In genomic region chr10:86970887-86971145, GRCh38 we compare ENCODE assay signal across 9 cellular contexts. TPM values are rescaled to one million over a fixed set of nuclear protein-coding genes. Genes with fewer than 3 reads are reported as not detected.
DNase-seq lines count a peak whose midpoint lies in the region; ATAC-seq and TF ChIP-seq lines count a peak whose summit lies in the region.
"Had no signal": no experiment of that assay in that cellular context is flagged by ENCODE, and none has a peak within 500 bp of the region (broad histone marks: within the 10 kb centered on the region; RNA-seq: fewer than 3 reads in every experiment).

No MANE protein-coding gene starts in this region.

- CTCF ChIA-PET in activated CD4-positive, alpha-beta T cell treated with anti-CD3 and anti-CD28 coated beads for 36 hours (lab: Charles Lee): interaction anchor here (2.5 kb wide), 1 partner anchor 10 kb away, joined by 10 read pairs; no protein-coding TSS in a partner anchor

- TF ChIP-seq CTCF in brain microvascular endothelial cell (IDR thresholded peaks at IDR 0.05; ENCODE audit: low read depth, low read length, missing control alignments): no peak
- TF ChIP-seq CTCF in thoracic aorta (IDR thresholded peaks at IDR 0.05): no peak

- peak overlapping the region; percentile 63 for H3K27ac Mint-ChIP-seq in activated CD4-positive, alpha-beta T cell treated with anti-CD3 and anti-CD28 coated beads for 36 hours

- no peak for DNase-seq in activated CD4-positive, alpha-beta T cell treated with anti-CD3 and anti-CD28 coated beads for 36 hours
- no peak for DNase-seq in activated CD4-positive, alpha-beta T cell treated with anti-CD3 and anti-CD28 coated beads, Interleukin-2, amount 50 U/mL, for 4 hours
- no peak for DNase-seq in brain microvascular endothelial cell
- DNase-seq in left colon: no peak
- no peak for DNase-seq in thoracic aorta (ENCODE audit: low spot score)
- DNase-seq in epidermal melanocyte (ENCODE audit: insufficient read length, low spot score): no peak
- no peak for DNase-seq in HT-29 (ENCODE audit: low spot score)
- no peak for DNase-seq in RKO (ENCODE audit: low spot score)

- intact Hi-C loops in activated CD4-positive, alpha-beta T cell treated with anti-CD3 and anti-CD28 coated beads for 36 hours (cut with DNase I, micrococcal nuclease): loop anchor here in 1 of 2 experiments (1.0 kb wide), 3 partner anchors 54 to 215 kb away; partner anchors contain the start of genes BMPR1A and SHLD2
- intact Hi-C loops in left colon (cut with DNase I, micrococcal nuclease): loop anchor here in 1 of 2 donors (10.0 kb wide), 1 partner anchor 114 kb away; no protein-coding TSS in a partner anchor

- POLR2A ChIA-PET in activated CD4-positive, alpha-beta T cell treated with anti-CD3 and anti-CD28 coated beads for 36 hours (lab: Charles Lee): no interaction called here

- no peak for ATAC-seq in activated CD4-positive, alpha-beta T cell treated with anti-CD3 and anti-CD28 coated beads for 36 hours
- peak; percentile 11 for ATAC-seq in left colon
- ATAC-seq in thoracic aorta (ENCODE audit: insufficient number of reproducible peaks, low FRiP score, low read depth): peak; percentile 1

- no peaks in the 10 kb centered on the region for H3K9me3 ChIP-seq in thoracic aorta

- H3K27ac ChIP-seq in brain microvascular endothelial cell (no peak overlapping the region), thoracic aorta (peak overlapping the region; percentile 100)

- peaks cover 10% of the 10 kb centered on the region for H3K27me3 Mint-ChIP-seq in activated CD4-positive, alpha-beta T cell treated with anti-CD3 and anti-CD28 coated beads for 36 hours

- H3K4me3 ChIP-seq in brain microvascular endothelial cell (ENCODE audit: low read depth, low read length) (peak overlapping the region; percentile 59), thoracic aorta (peak overlapping the region; percentile 97)

- H3K4me3 Mint-ChIP-seq in activated CD4-positive, alpha-beta T cell treated with anti-CD3 and anti-CD28 coated beads for 36 hours: peak overlapping the region; percentile 70

- no peaks in the 10 kb centered on the region for H3K36me3 ChIP-seq in brain microvascular endothelial cell (replicated peaks)
- no peaks in the 10 kb centered on the region for H3K36me3 ChIP-seq in thoracic aorta

- in situ Hi-C loops in brain microvascular endothelial cell (cut with HindIII; ENCODE audit: low pct_ligation_motif_present, low sequenced_read_pairs): no loop called here

- no peaks in the 10 kb centered on the region for H3K9me3 Mint-ChIP-seq in activated CD4-positive, alpha-beta T cell treated with anti-CD3 and anti-CD28 coated beads for 36 hours (ENCODE audit: low read depth)

- no peaks in the 10 kb centered on the region for H3K36me3 Mint-ChIP-seq in activated CD4-positive, alpha-beta T cell treated with anti-CD3 and anti-CD28 coated beads for 36 hours (ENCODE audit: low read depth)

- H3K4me1 Mint-ChIP-seq in activated CD4-positive, alpha-beta T cell treated with anti-CD3 and anti-CD28 coated beads for 36 hours: peaks cover 32% of the 10 kb centered on the region

- H3K27me3 ChIP-seq in brain microvascular endothelial cell (replicated peaks): no peaks in the 10 kb centered on the region
- no peaks in the 10 kb centered on the region for H3K27me3 ChIP-seq in thoracic aorta (replicated peaks; ENCODE audit: insufficient read depth)

- peaks cover 21 to 53% of the 10 kb centered on the region in 2 donors for H3K4me1 ChIP-seq in thoracic aorta (ENCODE audit: control insufficient read depth in 1 of 2, low read depth in 2 of 2)

RNA-seq across cellular contexts. Expression of gene ADIRF, which starts 2.5 kb away (rescaled TPM):
- not detected for total RNA-seq in activated CD4-positive, alpha-beta T cell treated with anti-CD3 and anti-CD28 coated beads for 36 hours
- 100 to 1,000 TPM in 1 of 2 donors, 10 to 100 TPM in 1; 73.1 to 147 TPM for total RNA-seq in left colon
- total RNA-seq in thoracic aorta: 100 to 1,000 TPM; 318 to 644 TPM
- 1.6 and 3.1 TPM in 2 replicates for total RNA-seq in HT-29 (2014; rRNA removed; shearing (Covaris generic))

RNA-seq across cellular contexts. Expression of gene SNCG, which starts 12.4 kb away (rescaled TPM):
- not detected for total RNA-seq in activated CD4-positive, alpha-beta T cell treated with anti-CD3 and anti-CD28 coated beads for 36 hours
- 1 to 10 TPM; 2.6 to 6.8 TPM for total RNA-seq in left colon
- 100 to 1,000 TPM in 1 of 2 donors, 10 to 100 TPM in 1; 50.9 to 167 TPM for total RNA-seq in thoracic aorta
- total RNA-seq in HT-29 (2014; rRNA removed; shearing (Covaris generic)): 647 and 699 TPM in 2 replicates

RNA-seq across cellular contexts. Expression of gene MMRN2, which starts 13.4 kb away (rescaled TPM):
- not detected for total RNA-seq in activated CD4-positive, alpha-beta T cell treated with anti-CD3 and anti-CD28 coated beads for 36 hours
- 1 to 10 TPM; 6.0 to 7.8 TPM for total RNA-seq in left colon
- total RNA-seq in thoracic aorta: 10 to 100 TPM; 49.4 to 55.0 TPM
- total RNA-seq in HT-29 (2014; rRNA removed; shearing (Covaris generic)): 23.4 and 26.6 TPM in 2 replicates

RNA-seq across cellular contexts. Expression of gene FAM25A, which starts 49.3 kb away (rescaled TPM):
- not detected for total RNA-seq in activated CD4-positive, alpha-beta T cell treated with anti-CD3 and anti-CD28 coated beads for 36 hours
- total RNA-seq in left colon (not detected), thoracic aorta (not detected)
- 0.76 TPM in 1 of 2 replicates, not detected in the other for total RNA-seq in HT-29 (2014; rRNA removed; shearing (Covaris generic))
- total RNA-seq: LHCN-M2 had no signal

Comparison
In these comparisons a context has a peak if more than half of its experiments do, and no peak if none do; other contexts are left out.
1. RNA of gene ADIRF, which starts 2.5 kb away (total RNA-seq): 318 to 644 TPM in thoracic aorta and 73.1 to 147 TPM in left colon; 1.6 to 3.1 TPM in HT-29 and not detected in activated CD4-positive, alpha-beta T cell treated with anti-CD3 and anti-CD28 coated beads for 36 hours; every median in the first group is over 10 times any median in the second.
2. RNA of gene SNCG, which starts 12.4 kb away (total RNA-seq): 647 to 699 TPM in HT-29 and 50.9 to 167 TPM in thoracic aorta; 2.6 to 6.8 TPM in left colon and not detected in activated CD4-positive, alpha-beta T cell treated with anti-CD3 and anti-CD28 coated beads for 36 hours; every median in the first group is over 4 times any median in the second.
3. RNA of gene MMRN2, which starts 13.4 kb away (total RNA-seq): 49.4 to 55.0 TPM in thoracic aorta, 23.4 to 26.6 TPM in HT-29 and 6.0 to 7.8 TPM in left colon; not detected in activated CD4-positive, alpha-beta T cell treated with anti-CD3 and anti-CD28 coated beads for 36 hours; every median in the first group is over 4 times any median in the second.